ENCODE assay signal across 15 cellular contexts in genomic region chr15:74162196-74162536, GRCh38. TPM values are rescaled to one million over a fixed set of nuclear protein-coding genes. Genes with fewer than 3 reads are reported as not detected.
"Had no signal": no experiment of that assay in that cellular context is flagged by ENCODE, and none has a peak within 500 bp of the region (broad histone marks: within the 10 kb centered on the region; RNA-seq: fewer than 3 reads in every experiment).

No MANE protein-coding gene starts in this region.

RNA-seq across cellular contexts. Expression of gene ISLR, which starts 11.3 kb away (rescaled TPM):
- total RNA-seq: lung microvascular endothelial cell, mononuclear cell had no signal
- polyA plus RNA-seq: immature natural killer cell, keratinocyte had no signal

RNA-seq across cellular contexts. Expression of gene ISLR2, which starts 31.8 kb away (rescaled TPM):
- total RNA-seq: hepatocyte, liver, mononuclear cell, myocyte had no signal
- polyA plus RNA-seq: immature natural killer cell, keratinocyte, mammary epithelial cell had no signal

RNA-seq across cellular contexts. Expression of gene STRA6, which starts 40.4 kb away (rescaled TPM):
- total RNA-seq: left cardiac atrium, left colon, left lobe of liver, left ventricle myocardium inferior, left ventricle myocardium superior, lower lobe of right lung, mesenteric fat pad, mononuclear cell, myocyte had no signal
- polyA plus RNA-seq: immature natural killer cell, keratinocyte, liver had no signal
